In the genomic region with DNA sequence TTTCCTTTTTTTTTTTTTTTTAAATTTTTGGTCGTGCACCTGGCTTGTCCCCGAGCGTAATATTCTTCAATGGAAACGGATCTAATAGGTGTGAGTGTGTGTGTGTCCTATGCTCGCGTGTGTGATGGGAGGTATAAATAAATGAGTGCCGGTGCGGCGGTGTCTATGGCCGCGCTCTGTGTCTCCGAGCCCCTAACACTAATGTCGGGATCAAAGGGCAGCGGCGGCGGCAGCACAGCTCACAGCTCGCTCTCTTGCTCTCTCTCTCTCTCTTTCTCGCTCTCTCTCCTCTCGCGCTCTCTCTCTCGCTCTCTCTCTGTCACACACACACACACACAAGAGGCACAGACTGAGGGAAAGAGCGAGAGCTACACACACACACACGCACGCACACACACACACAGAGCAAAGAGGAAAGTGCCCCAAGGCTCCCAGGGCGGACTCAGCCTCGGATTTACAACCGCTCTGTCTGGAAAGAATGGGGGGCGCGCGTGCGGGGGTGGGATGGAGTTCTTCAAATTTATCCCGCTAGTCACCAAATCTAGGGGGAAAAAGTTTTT, we compare ENCODE assay signal across 1 cellular context.
A peak's percentile ranks its signal among the peaks of the same experiment; 100 is the strongest.
TF ChIP-seq lines count a peak whose summit lies in the region.

A gene with protein sequence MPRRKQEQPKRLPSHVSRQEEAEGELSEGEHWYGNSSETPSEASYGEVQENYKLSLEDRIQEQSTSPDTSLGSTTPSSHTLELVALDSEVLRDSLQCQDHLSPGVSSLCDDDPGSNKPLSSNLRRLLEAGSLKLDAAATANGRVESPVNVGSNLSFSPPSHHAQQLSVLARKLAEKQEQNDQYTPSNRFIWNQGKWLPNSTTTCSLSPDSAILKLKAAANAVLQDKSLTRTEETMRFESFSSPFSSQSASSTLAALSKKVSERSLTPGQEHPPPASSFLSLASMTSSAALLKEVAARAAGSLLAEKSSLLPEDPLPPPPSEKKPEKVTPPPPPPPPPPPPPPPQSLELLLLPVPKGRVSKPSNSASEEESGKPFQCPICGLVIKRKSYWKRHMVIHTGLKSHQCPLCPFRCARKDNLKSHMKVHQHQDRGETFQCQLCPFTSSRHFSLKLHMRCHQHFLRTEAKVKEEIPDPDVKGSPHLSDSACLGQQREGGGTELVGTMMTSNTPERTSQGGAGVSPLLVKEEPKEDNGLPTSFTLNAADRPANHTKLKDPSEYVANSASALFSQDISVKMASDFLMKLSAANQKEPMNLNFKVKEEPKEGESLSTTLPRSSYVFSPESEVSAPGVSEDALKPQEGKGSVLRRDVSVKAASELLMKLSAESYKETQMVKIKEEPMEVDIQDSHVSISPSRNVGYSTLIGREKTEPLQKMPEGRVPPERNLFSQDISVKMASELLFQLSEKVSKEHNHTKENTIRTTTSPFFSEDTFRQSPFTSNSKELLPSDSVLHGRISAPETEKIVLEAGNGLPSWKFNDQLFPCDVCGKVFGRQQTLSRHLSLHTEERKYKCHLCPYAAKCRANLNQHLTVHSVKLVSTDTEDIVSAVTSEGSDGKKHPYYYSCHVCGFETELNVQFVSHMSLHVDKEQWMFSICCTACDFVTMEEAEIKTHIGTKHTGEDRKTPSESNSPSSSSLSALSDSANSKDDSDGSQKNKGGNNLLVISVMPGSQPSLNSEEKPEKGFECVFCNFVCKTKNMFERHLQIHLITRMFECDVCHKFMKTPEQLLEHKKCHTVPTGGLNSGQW (minus strand): TSS at position 206 of the 560 bp plus-strand sequence. CDS start 416 bp downstream, outside the sequence.

TF ChIP-seq in GM12878, 131 proteins besides CTCF, POLR2A, EP300 and RAD21 (continued from another document and continues in another):
- TF ChIP-seq CREB1 (IDR thresholded peaks at IDR 0.05; ENCODE audit: low read depth): 0 out of 2 replicates have a peak, but pooled peaks have one; percentile 40
- no peak for TF ChIP-seq YBX1 (IDR thresholded peaks at IDR 0.05)
- 0 out of 2 replicates have a peak, but pooled peaks have one; percentile 59 for TF ChIP-seq RCOR1 (conservative IDR thresholded peaks at IDR 0.05; ENCODE audit: low read depth, low read length)
- TF ChIP-seq, protein P1, sequence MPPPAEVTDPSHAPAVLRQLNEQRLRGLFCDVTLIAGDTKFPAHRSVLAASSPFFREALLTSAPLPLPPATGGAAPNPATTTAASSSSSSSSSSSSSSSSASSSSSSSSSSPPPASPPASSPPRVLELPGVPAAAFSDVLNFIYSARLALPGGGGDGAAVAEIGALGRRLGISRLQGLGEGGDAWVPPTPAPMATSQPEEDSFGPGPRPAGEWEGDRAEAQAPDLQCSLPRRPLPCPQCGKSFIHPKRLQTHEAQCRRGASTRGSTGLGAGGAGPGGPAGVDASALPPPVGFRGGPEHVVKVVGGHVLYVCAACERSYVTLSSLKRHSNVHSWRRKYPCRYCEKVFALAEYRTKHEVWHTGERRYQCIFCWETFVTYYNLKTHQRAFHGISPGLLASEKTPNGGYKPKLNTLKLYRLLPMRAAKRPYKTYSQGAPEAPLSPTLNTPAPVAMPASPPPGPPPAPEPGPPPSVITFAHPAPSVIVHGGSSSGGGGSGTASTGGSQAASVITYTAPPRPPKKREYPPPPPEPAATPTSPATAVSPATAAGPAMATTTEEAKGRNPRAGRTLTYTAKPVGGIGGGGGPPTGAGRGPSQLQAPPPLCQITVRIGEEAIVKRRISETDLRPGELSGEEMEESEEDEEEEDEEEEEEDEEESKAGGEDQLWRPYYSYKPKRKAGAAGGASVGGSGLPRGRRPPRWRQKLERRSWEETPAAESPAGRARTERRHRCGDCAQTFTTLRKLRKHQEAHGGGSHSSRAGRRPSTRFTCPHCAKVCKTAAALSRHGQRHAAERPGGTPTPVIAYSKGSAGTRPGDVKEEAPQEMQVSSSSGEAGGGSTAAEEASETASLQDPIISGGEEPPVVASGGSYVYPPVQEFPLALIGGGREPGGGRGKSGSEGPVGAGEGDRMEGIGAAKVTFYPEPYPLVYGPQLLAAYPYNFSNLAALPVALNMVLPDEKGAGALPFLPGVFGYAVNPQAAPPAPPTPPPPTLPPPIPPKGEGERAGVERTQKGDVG (CRISPR knock-in tag; IDR thresholded peaks at IDR 0.05): no peak
- TF ChIP-seq ZNF384 (IDR thresholded peaks at IDR 0.05; ENCODE audit: borderline replicate concordance, low read depth, low read length): no peak
- peak; percentile 81 for TF ChIP-seq POLR2AphosphoS5 (IDR thresholded peaks at IDR 0.05; ENCODE audit: low read length)
- TF ChIP-seq PAX5 (IDR thresholded peaks at IDR 0.05; ENCODE audit: borderline replicate concordance, low read depth, low read length): 0 out of 2 replicates have a peak, but pooled peaks have one; percentile 35
- TF ChIP-seq ZNF622 (IDR thresholded peaks at IDR 0.05): no peak
- TF ChIP-seq, protein P2, sequence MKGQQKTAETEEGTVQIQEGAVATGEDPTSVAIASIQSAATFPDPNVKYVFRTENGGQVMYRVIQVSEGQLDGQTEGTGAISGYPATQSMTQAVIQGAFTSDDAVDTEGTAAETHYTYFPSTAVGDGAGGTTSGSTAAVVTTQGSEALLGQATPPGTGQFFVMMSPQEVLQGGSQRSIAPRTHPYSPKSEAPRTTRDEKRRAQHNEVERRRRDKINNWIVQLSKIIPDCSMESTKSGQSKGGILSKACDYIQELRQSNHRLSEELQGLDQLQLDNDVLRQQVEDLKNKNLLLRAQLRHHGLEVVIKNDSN (IDR thresholded peaks at IDR 0.05; ENCODE audit: borderline replicate concordance, extremely low read length, insufficient read depth, low read depth, low read length): no peak
- TF ChIP-seq, protein P3, sequence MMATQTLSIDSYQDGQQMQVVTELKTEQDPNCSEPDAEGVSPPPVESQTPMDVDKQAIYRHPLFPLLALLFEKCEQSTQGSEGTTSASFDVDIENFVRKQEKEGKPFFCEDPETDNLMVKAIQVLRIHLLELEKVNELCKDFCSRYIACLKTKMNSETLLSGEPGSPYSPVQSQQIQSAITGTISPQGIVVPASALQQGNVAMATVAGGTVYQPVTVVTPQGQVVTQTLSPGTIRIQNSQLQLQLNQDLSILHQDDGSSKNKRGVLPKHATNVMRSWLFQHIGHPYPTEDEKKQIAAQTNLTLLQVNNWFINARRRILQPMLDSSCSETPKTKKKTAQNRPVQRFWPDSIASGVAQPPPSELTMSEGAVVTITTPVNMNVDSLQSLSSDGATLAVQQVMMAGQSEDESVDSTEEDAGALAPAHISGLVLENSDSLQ (IDR thresholded peaks at IDR 0.05): 0 out of 2 replicates have a peak, but pooled peaks have one; percentile 16
- TF ChIP-seq KDM1A (IDR thresholded peaks at IDR 0.05; ENCODE audit: borderline replicate concordance): no peak
- TF ChIP-seq PML (IDR thresholded peaks at IDR 0.05; ENCODE audit: low read length): peak; percentile 66; the same call in 1 of the 2 replicates
- peak; percentile 74 for TF ChIP-seq POU2F2 (IDR thresholded peaks at IDR 0.05; ENCODE audit: borderline replicate concordance, low read depth, low read length)
- peak; percentile 53; the same call in 1 of the 2 replicates for TF ChIP-seq SMAD5 (IDR thresholded peaks at IDR 0.05; ENCODE audit: low read depth)
- peak; percentile 93 for TF ChIP-seq ZZZ3 (IDR thresholded peaks at IDR 0.05; ENCODE audit: control insufficient read depth, insufficient read length, low read depth)
- peak; percentile 92 for TF ChIP-seq YY1 (IDR thresholded peaks at IDR 0.05; ENCODE audit: low read depth, low read length)
- TF ChIP-seq CHD2 (IDR thresholded peaks at IDR 0.05; ENCODE audit: borderline replicate concordance, low read depth, low read length): peak; percentile 73
- 0 out of 2 replicates have a peak, but pooled peaks have one; percentile 24 for TF ChIP-seq TCF12 (IDR thresholded peaks at IDR 0.05; ENCODE audit: low read depth, low read length)
- 0 out of 2 replicates have a peak, but pooled peaks have one; percentile 39 for TF ChIP-seq SIN3A (IDR thresholded peaks at IDR 0.05; ENCODE audit: low read depth, low read length)
- TF ChIP-seq, protein P4, sequence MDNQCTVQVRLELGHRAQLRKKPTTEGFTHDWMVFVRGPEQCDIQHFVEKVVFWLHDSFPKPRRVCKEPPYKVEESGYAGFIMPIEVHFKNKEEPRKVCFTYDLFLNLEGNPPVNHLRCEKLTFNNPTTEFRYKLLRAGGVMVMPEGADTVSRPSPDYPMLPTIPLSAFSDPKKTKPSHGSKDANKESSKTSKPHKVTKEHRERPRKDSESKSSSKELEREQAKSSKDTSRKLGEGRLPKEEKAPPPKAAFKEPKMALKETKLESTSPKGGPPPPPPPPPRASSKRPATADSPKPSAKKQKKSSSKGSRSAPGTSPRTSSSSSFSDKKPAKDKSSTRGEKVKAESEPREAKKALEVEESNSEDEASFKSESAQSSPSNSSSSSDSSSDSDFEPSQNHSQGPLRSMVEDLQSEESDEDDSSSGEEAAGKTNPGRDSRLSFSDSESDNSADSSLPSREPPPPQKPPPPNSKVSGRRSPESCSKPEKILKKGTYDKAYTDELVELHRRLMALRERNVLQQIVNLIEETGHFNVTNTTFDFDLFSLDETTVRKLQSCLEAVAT (IDR thresholded peaks at IDR 0.05): peak; percentile 92
- TF ChIP-seq GATAD2B (conservative IDR thresholded peaks at IDR 0.05; ENCODE audit: low read depth): peak; percentile 71
- TF ChIP-seq JUND (IDR thresholded peaks at IDR 0.05; ENCODE audit: low read depth, low read length): peak; percentile 46; the same call in 1 of the 2 replicates
- peak; percentile 25; the same call in 1 of the 2 replicates for TF ChIP-seq FOXM1 (IDR thresholded peaks at IDR 0.05; ENCODE audit: low read depth, low read length)
- TF ChIP-seq, protein P5, sequence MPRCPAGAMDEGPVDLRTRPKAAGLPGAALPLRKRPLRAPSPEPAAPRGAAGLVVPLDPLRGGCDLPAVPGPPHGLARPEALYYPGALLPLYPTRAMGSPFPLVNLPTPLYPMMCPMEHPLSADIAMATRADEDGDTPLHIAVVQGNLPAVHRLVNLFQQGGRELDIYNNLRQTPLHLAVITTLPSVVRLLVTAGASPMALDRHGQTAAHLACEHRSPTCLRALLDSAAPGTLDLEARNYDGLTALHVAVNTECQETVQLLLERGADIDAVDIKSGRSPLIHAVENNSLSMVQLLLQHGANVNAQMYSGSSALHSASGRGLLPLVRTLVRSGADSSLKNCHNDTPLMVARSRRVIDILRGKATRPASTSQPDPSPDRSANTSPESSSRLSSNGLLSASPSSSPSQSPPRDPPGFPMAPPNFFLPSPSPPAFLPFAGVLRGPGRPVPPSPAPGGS (IDR thresholded peaks at IDR 0.05; ENCODE audit: borderline replicate concordance, insufficient read depth, low read depth, low read length, poor library complexity, severe bottlenecking): no peak
- TF ChIP-seq NR2C1 (IDR thresholded peaks at IDR 0.05): peak; percentile 79; the same call in 1 of the 2 replicates
- TF ChIP-seq HDGF (IDR thresholded peaks at IDR 0.05): peak; percentile 91
- TF ChIP-seq CREM (IDR thresholded peaks at IDR 0.05; ENCODE audit: low read depth): peak; percentile 82
- 0 out of 2 replicates have a peak, but pooled peaks have one; percentile 41 for TF ChIP-seq GABPA (IDR thresholded peaks at IDR 0.05; ENCODE audit: low read depth)
- TF ChIP-seq, protein P6, sequence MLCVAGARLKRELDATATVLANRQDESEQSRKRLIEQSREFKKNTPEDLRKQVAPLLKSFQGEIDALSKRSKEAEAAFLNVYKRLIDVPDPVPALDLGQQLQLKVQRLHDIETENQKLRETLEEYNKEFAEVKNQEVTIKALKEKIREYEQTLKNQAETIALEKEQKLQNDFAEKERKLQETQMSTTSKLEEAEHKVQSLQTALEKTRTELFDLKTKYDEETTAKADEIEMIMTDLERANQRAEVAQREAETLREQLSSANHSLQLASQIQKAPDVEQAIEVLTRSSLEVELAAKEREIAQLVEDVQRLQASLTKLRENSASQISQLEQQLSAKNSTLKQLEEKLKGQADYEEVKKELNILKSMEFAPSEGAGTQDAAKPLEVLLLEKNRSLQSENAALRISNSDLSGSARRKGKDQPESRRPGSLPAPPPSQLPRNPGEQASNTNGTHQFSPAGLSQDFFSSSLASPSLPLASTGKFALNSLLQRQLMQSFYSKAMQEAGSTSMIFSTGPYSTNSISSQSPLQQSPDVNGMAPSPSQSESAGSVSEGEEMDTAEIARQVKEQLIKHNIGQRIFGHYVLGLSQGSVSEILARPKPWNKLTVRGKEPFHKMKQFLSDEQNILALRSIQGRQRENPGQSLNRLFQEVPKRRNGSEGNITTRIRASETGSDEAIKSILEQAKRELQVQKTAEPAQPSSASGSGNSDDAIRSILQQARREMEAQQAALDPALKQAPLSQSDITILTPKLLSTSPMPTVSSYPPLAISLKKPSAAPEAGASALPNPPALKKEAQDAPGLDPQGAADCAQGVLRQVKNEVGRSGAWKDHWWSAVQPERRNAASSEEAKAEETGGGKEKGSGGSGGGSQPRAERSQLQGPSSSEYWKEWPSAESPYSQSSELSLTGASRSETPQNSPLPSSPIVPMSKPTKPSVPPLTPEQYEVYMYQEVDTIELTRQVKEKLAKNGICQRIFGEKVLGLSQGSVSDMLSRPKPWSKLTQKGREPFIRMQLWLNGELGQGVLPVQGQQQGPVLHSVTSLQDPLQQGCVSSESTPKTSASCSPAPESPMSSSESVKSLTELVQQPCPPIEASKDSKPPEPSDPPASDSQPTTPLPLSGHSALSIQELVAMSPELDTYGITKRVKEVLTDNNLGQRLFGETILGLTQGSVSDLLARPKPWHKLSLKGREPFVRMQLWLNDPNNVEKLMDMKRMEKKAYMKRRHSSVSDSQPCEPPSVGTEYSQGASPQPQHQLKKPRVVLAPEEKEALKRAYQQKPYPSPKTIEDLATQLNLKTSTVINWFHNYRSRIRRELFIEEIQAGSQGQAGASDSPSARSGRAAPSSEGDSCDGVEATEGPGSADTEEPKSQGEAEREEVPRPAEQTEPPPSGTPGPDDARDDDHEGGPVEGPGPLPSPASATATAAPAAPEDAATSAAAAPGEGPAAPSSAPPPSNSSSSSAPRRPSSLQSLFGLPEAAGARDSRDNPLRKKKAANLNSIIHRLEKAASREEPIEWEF (IDR thresholded peaks at IDR 0.05; ENCODE audit: insufficient replicate concordance, low read depth, low read length): no peak
- TF ChIP-seq BACH1 (IDR thresholded peaks at IDR 0.05; ENCODE audit: borderline replicate concordance): 0 out of 2 replicates have a peak, but pooled peaks have one; percentile 35
- peak; percentile 98 for TF ChIP-seq NR2F1 (conservative IDR thresholded peaks at IDR 0.05)
- TF ChIP-seq MYB (IDR thresholded peaks at IDR 0.05; ENCODE audit: borderline replicate concordance, low read depth, low read length): no peak
- no peak for TF ChIP-seq CEBPB (IDR thresholded peaks at IDR 0.05; ENCODE audit: borderline replicate concordance in 1 of 2, low read depth in 2 of 2, low read length in 2 of 2)
- TF ChIP-seq CHD4 (IDR thresholded peaks at IDR 0.05): no peak
- no peak for TF ChIP-seq RAD51 (IDR thresholded peaks at IDR 0.05)
- TF ChIP-seq TCF7 (IDR thresholded peaks at IDR 0.05; ENCODE audit: borderline replicate concordance): peak; percentile 94
- peak; percentile 46; the same call in 1 of the 2 replicates for TF ChIP-seq RB1 (IDR thresholded peaks at IDR 0.05; ENCODE audit: borderline replicate concordance)
- peak; percentile 78 for TF ChIP-seq SMARCA5 (IDR thresholded peaks at IDR 0.05)
- TF ChIP-seq MTA2 (IDR thresholded peaks at IDR 0.05; ENCODE audit: low read depth): peak; percentile 74
- TF ChIP-seq NFIC (IDR thresholded peaks at IDR 0.05; ENCODE audit: low read depth, low read length): peak; percentile 52; the same call in 1 of the 2 replicates
- peak; percentile 85; the same call in 1 of the 2 replicates for TF ChIP-seq TAF1 (IDR thresholded peaks at IDR 0.05; ENCODE audit: borderline replicate concordance, low read depth, low read length)
